Comparison of ENCODE assay signal across 2 cellular contexts in the genomic region with DNA sequence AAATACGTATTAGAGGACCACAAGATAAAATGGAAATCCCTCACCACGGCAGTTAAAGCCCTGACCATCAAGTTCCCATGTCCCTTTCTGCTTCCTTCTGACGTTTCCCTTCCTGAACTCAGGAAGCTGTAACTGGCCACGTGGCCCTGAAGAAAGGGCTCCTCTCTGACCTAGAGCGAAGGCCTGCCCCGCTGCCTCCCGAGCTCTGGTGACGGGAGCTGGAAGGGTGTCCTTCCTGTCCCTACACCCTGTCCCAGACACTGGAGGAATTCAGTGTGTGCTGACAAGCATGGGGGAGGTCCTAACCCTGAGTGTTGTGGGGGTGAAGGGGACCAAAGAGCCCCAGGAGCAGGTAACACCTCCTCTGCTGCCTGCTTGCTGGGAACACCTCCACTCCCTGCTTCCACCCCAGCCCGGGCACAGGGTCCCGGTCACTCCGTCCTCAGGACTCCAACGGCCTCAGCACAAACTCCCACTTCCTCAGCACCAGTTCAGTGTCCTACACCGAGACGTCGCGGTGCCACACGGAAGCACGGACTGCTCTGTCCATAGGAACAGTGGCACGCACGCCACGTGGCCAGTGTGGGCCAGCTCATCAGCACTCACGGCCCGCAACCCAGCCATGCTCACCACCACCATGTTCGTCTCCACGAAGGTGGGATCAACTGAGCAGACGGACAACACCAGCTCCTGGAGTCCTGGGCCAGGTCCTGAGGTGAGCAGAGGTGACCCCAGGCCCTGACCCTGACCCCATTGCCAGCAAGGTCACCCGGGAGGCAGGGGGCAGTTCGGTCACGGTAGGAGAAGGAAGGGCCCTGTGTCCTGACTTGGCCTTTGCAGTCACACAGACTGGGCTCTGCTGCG.
A peak's percentile ranks its signal among the peaks of the same experiment; 100 is the strongest.
TF ChIP-seq lines count a peak whose summit lies in the region.

No MANE protein-coding gene starts in this region.

TF ChIP-seq in WTC11, 78 proteins besides CTCF, POLR2A, EP300 and RAD21:
- TF ChIP-seq, protein P1, sequence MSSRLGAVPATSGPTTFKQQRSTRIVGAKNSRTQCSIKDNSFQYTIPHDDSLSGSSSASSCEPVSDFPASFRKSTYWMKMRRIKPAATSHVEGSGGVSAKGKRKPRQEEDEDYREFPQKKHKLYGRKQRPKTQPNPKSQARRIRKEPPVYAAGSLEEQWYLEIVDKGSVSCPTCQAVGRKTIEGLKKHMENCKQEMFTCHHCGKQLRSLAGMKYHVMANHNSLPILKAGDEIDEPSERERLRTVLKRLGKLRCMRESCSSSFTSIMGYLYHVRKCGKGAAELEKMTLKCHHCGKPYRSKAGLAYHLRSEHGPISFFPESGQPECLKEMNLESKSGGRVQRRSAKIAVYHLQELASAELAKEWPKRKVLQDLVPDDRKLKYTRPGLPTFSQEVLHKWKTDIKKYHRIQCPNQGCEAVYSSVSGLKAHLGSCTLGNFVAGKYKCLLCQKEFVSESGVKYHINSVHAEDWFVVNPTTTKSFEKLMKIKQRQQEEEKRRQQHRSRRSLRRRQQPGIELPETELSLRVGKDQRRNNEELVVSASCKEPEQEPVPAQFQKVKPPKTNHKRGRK (CRISPR knock-in tag; IDR thresholded peaks at IDR 0.05; ENCODE audit: borderline replicate concordance): no peak
- TF ChIP-seq NR3C1 (CRISPR knock-in tag; conservative IDR thresholded peaks at IDR 0.05; ENCODE audit: low read depth) (no peak), CREM (CRISPR knock-in tag; IDR thresholded peaks at IDR 0.05) (no peak), RELA (CRISPR knock-in tag; IDR thresholded peaks at IDR 0.05; ENCODE audit: borderline replicate concordance) (no peak), SP1 (CRISPR knock-in tag; conservative IDR thresholded peaks at IDR 0.05) (no peak), FOXP1 (CRISPR knock-in tag; IDR thresholded peaks at IDR 0.05; ENCODE audit: borderline replicate concordance) (peak; percentile 72; the same call in 1 of the 2 replicates)
- TF ChIP-seq, protein P2, sequence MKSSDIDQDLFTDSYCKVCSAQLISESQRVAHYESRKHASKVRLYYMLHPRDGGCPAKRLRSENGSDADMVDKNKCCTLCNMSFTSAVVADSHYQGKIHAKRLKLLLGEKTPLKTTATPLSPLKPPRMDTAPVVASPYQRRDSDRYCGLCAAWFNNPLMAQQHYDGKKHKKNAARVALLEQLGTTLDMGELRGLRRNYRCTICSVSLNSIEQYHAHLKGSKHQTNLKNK (CRISPR knock-in tag; IDR thresholded peaks at IDR 0.05): no peak
- TF ChIP-seq, protein P3, sequence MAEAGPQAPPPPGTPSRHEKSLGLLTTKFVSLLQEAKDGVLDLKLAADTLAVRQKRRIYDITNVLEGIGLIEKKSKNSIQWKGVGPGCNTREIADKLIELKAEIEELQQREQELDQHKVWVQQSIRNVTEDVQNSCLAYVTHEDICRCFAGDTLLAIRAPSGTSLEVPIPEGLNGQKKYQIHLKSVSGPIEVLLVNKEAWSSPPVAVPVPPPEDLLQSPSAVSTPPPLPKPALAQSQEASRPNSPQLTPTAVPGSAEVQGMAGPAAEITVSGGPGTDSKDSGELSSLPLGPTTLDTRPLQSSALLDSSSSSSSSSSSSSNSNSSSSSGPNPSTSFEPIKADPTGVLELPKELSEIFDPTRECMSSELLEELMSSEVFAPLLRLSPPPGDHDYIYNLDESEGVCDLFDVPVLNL (CRISPR knock-in tag; IDR thresholded peaks at IDR 0.05; ENCODE audit: borderline replicate concordance, low read depth): 0 out of 2 replicates have a peak, but pooled peaks have one; percentile 30
- TF ChIP-seq, protein P4, sequence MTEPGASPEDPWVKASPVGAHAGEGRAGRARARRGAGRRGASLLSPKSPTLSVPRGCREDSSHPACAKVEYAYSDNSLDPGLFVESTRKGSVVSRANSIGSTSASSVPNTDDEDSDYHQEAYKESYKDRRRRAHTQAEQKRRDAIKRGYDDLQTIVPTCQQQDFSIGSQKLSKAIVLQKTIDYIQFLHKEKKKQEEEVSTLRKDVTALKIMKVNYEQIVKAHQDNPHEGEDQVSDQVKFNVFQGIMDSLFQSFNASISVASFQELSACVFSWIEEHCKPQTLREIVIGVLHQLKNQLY (CRISPR knock-in tag; IDR thresholded peaks at IDR 0.05): no peak

TF ChIP-seq in H1, 55 proteins besides CTCF, POLR2A, EP300 and RAD21:
- TF ChIP-seq YY1 (IDR thresholded peaks at IDR 0.05; ENCODE audit: low read depth, low read length) (no peak), GABPA (IDR thresholded peaks at IDR 0.05; ENCODE audit: borderline replicate concordance, insufficient read depth, low read length) (no peak)
